ENCODE assay signal across 13 cellular contexts in the genomic region with DNA sequence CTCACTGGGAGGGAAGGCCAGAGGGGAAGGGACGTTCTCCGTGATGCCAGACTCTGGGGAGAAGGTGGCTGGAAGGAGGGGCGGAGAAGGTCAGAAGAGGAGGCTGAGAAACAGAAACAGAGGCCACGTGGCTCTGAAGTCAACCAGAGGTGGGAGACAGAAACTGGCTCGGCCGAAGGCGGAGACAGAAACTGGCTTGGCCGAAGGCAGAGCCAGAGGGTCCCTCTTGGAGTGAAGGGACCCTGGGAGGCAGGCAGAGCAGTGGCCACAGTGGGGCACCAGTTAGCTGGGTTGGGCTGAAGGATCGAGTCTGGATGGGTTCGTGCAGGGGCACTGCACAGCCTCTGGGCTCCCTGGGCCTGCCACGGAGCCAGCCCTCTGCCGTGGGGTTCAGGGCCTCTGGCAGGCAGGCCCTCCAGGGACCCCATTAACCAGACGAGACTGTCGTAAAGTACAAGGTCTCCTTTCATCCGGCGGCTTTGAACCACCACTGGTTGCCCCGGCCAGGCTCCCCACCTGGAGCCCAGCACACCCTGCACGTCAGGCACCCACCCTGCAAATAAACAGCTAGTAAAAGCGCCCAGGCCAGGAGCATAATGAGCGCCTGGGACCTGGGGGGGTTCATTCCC.
DNase-seq lines count a peak whose midpoint lies in the region; ATAC-seq and TF ChIP-seq lines count a peak whose summit lies in the region.
"Had no signal": no experiment of that assay in that cellular context is flagged by ENCODE, and none has a peak within 500 bp of the region (broad histone marks: within the 10 kb centered on the region; RNA-seq: fewer than 3 reads in every experiment).

No MANE protein-coding gene starts in this region.

- H3K36me3 ChIP-seq in PC-3 (ENCODE audit: low read depth, low read length) = no peaks in the 10 kb centered on the region
- H3K36me3 ChIP-seq: transverse colon had no signal

- no peak overlapping the region for H3K27ac ChIP-seq in PC-3 (ENCODE audit: low read length)
- H3K27ac ChIP-seq: 22Rv1, foreskin keratinocyte, transverse colon had no signal

- ATAC-seq in PC-3 = no peak
- ATAC-seq: foreskin keratinocyte had no signal

- CTCF ChIA-PET in PC-3 (lab: Charles Lee) = no interaction called here

- H4K20me1 ChIP-seq in PC-3 (ENCODE audit: low read length) = no peaks in the 10 kb centered on the region

- no peak overlapping the region for H2AFZ ChIP-seq in PC-3 (ENCODE audit: low read length)

- TF ChIP-seq CTCF in PC-3 (conservative IDR thresholded peaks at IDR 0.05; ENCODE audit: low read depth, low read length) (peak; percentile 35), fibroblast of villous mesenchyme (IDR thresholded peaks at IDR 0.05; ENCODE audit: insufficient read depth, low read depth, low read length) (peak; percentile 13)

- H3K27me3 ChIP-seq in PC-3 (ENCODE audit: low read length) = no peaks in the 10 kb centered on the region
- H3K27me3 ChIP-seq: foreskin keratinocyte, transverse colon had no signal

- H3K79me2 ChIP-seq in PC-3 (ENCODE audit: low read length) = no peaks in the 10 kb centered on the region

- POLR2A ChIA-PET in PC-3 (lab: Charles Lee; ENCODE audit: unreplicated experiment) = no interaction called here

- intact Hi-C loops in PC-3 (cut with micrococcal nuclease) (no loop called here), posterior vena cava (cut with DNase I) (no loop called here)

- no TSS peak for BruUV-seq in PC-3 (replicated peaks; lab: Mats Ljungman, UMichigan)

- H3K9me2 ChIP-seq in PC-3 (replicated peaks; ENCODE audit: low read length) = no peaks in the 10 kb centered on the region

- no peak overlapping the region for H3K4me2 ChIP-seq in PC-3 (ENCODE audit: low read length)

- H3K9ac ChIP-seq in PC-3 (ENCODE audit: low read length) = no peak overlapping the region

- no peaks in the 10 kb centered on the region for H3K4me1 ChIP-seq in PC-3 (ENCODE audit: insufficient read depth, low read length)
- H3K4me1 ChIP-seq: foreskin keratinocyte, transverse colon had no signal

- DNase-seq in DMS 273 (lab: John Stamatoyannopoulos, UW; ENCODE audit: unreplicated experiment) (peak; percentile 32), DMS 273 treated with DMSO at 0.1 percent for 48 hours (lab: John Stamatoyannopoulos, UW) (no peak), PC-3 (no peak), fibroblast of villous mesenchyme (ENCODE audit: low read depth) (no peak), posterior vena cava (ENCODE audit: low spot score) (peak; percentile 54), NCI-H1105 (lab: John Stamatoyannopoulos, UW) (no peak)
- no peak for DNase-seq in activated CD4-positive, alpha-beta T cell treated with anti-CD3 and anti-CD28 coated beads, Interleukin-2, amount 50 U/mL, for 1 hour
- no peak for DNase-seq in stimulated activated CD8-positive, alpha-beta memory T cell treated with anti-CD3 and anti-CD28 coated beads, Interleukin-4, amount 100 ng/mL, for 48 hours
- DNase-seq: DMS79, foreskin keratinocyte, NCI-H2029 treated with DMSO at 0.1 percent for 48 hours had no signal

- no peaks in the 10 kb centered on the region for H3F3A ChIP-seq in PC-3 (ENCODE audit: low read length, unreplicated experiment)

- no peak overlapping the region for H3K4me3 ChIP-seq in PC-3 (ENCODE audit: low read length)
- H3K4me3 ChIP-seq in fibroblast of villous mesenchyme (ENCODE audit: low read depth, low read length) = no peak overlapping the region
- H3K4me3 ChIP-seq: transverse colon had no signal

- H3K9me3 ChIP-seq in PC-3 (ENCODE audit: low read length) = no peaks in the 10 kb centered on the region
- H3K9me3 ChIP-seq: transverse colon had no signal

Comparison
In these comparisons a context has a peak if more than half of its experiments do, and no peak if none do; other contexts are left out.
1. DNase-seq: peak in DMS 273 (single experiment) and posterior vena cava (single experiment); none in DMS 273 treated with DMSO at 0.1 percent for 48 hours (single experiment), PC-3 (single experiment), fibroblast of villous mesenchyme (single experiment), activated CD4-positive, alpha-beta T cell treated with anti-CD3 and anti-CD28 coated beads, Interleukin-2, amount 50 U/mL, for 1 hour (single experiment), NCI-H1105 (single experiment) and stimulated activated CD8-positive, alpha-beta memory T cell treated with anti-CD3 and anti-CD28 coated beads, Interleukin-4, amount 100 ng/mL, for 48 hours (single experiment).